Comparison of ENCODE assay signal across 18 cellular contexts in genomic region chr1:228833911-228834631, GRCh38.
DNase-seq lines count a peak whose midpoint lies in the region; ATAC-seq and TF ChIP-seq lines count a peak whose summit lies in the region.
"Had no signal": no experiment of that assay in that cellular context is flagged by ENCODE, and none has a peak within 500 bp of the region (broad histone marks: within the 10 kb centered on the region; RNA-seq: fewer than 3 reads in every experiment).

No MANE protein-coding gene starts in this region.

- no peaks in the 10 kb centered on the region for H3K79me2 ChIP-seq in GM23338 (replicated peaks; ENCODE audit: insufficient read depth)

- no peak overlapping the region for H3K4me2 ChIP-seq in GM23338

- H3K27me3 Mint-ChIP-seq in GM23338 (ENCODE audit: insufficient read depth, low read depth, poor library complexity): peaks cover 2% of the 10 kb centered on the region
- H3K27me3 Mint-ChIP-seq in activated T-helper 17 cell treated with anti-CD3 and anti-CD28 coated beads, Interleukin-2, amount 50 U/mL, for 72 hours: peaks cover 5% of the 10 kb centered on the region
- peaks cover 25% of the 10 kb centered on the region for H3K27me3 Mint-ChIP-seq in activated CD4-positive, alpha-beta memory T cell treated with anti-CD3 and anti-CD28 coated beads, Interleukin-2, amount 10 ng/mL, durations not matched to agents 7 days and 5 days

- H3K36me3 Mint-ChIP-seq in GM23338 (ENCODE audit: low read depth): no peaks in the 10 kb centered on the region
- H3K36me3 Mint-ChIP-seq in activated T-helper 17 cell treated with anti-CD3 and anti-CD28 coated beads, Interleukin-2, amount 50 U/mL, for 72 hours (ENCODE audit: low read depth): no peaks in the 10 kb centered on the region
- H3K36me3 Mint-ChIP-seq in activated CD4-positive, alpha-beta memory T cell treated with anti-CD3 and anti-CD28 coated beads, Interleukin-2, amount 10 ng/mL, durations not matched to agents 7 days and 5 days (ENCODE audit: low read depth): no peaks in the 10 kb centered on the region
- H3K36me3 Mint-ChIP-seq: CD14-positive monocyte had no signal

- H3F3A ChIP-seq in GM23338 (replicated peaks; ENCODE audit: low read depth): no peaks in the 10 kb centered on the region

- no peak overlapping the region for H3K4me3 ChIP-seq in GM23338
- H3K4me3 ChIP-seq: adrenal gland, right lobe of liver had no signal

- 0 out of 2 replicates have a peak, but pooled peaks cover 7% of the 10 kb centered on the region for H3K4me1 ChIP-seq in GM23338 (ENCODE audit: insufficient read depth)

- H3K9me3 Mint-ChIP-seq in GM23338: no peaks in the 10 kb centered on the region
- no peaks in the 10 kb centered on the region for H3K9me3 Mint-ChIP-seq in activated T-helper 17 cell treated with anti-CD3 and anti-CD28 coated beads, Interleukin-2, amount 50 U/mL, for 72 hours
- no peaks in the 10 kb centered on the region for H3K9me3 Mint-ChIP-seq in activated CD4-positive, alpha-beta memory T cell treated with anti-CD3 and anti-CD28 coated beads, Interleukin-2, amount 10 ng/mL, durations not matched to agents 7 days and 5 days
- H3K9me3 Mint-ChIP-seq: activated T-cell treated with anti-CD3 and anti-CD28 coated beads, Interleukin-2, amount 50 U/mL, for 24 hours had no signal

- H3K4me1 Mint-ChIP-seq in GM23338: peaks cover 11% of the 10 kb centered on the region
- peaks cover 6% of the 10 kb centered on the region for H3K4me1 Mint-ChIP-seq in activated T-helper 17 cell treated with anti-CD3 and anti-CD28 coated beads, Interleukin-2, amount 50 U/mL, for 72 hours
- H3K4me1 Mint-ChIP-seq in activated CD4-positive, alpha-beta memory T cell treated with anti-CD3 and anti-CD28 coated beads, Interleukin-2, amount 10 ng/mL, durations not matched to agents 7 days and 5 days: peaks cover 30% of the 10 kb centered on the region

- H3K27me3 ChIP-seq in GM23338 (ENCODE audit: insufficient read depth): no peaks in the 10 kb centered on the region
- H3K27me3 ChIP-seq: adrenal gland, right lobe of liver had no signal

- no peak for TF ChIP-seq CTCF in GM23338 (conservative IDR thresholded peaks at IDR 0.05; ENCODE audit: low read depth in 2 of 2)

- no peaks in the 10 kb centered on the region for H3K9me2 ChIP-seq in GM23338 (ENCODE audit: insufficient read depth)

- no peak for DNase-seq in GM23338 (ENCODE audit: low spot score)
- peak; percentile 63 for DNase-seq in left kidney (ENCODE audit: low read depth, low spot score)
- DNase-seq in superior temporal gyrus (ENCODE audit: extremely low spot score): peak; percentile 39
- no peak for DNase-seq in activated CD4-positive, alpha-beta memory T cell treated with anti-CD3 and anti-CD28 coated beads, Interleukin-2, amount 10 ng/mL, durations not matched to agents 7 days and 5 days
- DNase-seq in SHP77 (lab: John Stamatoyannopoulos, UW): no peak
- no peak for DNase-seq in activated CD4-positive, CD25-positive, alpha-beta regulatory T cell treated with anti-CD3 and anti-CD28 coated beads, Interleukin-2, amount 50 U/mL, for 72 hours
- DNase-seq: activated naive CD4-positive, alpha-beta T cell; activated T-cell treated with anti-CD3 and anti-CD28 coated beads, Interleukin-2, amount 50 U/mL, for 24 hours; EL; KBM-7; left ventricle myocardium superior; NCI-H1436; NCI-H524; right lobe of liver had no signal

- peak; percentile 20; the same call in 2 of the 3 replicates for ATAC-seq in GM23338
- peak; percentile 17 for ATAC-seq in activated T-helper 17 cell treated with anti-CD3 and anti-CD28 coated beads, Interleukin-2, amount 50 U/mL, for 72 hours (replicated peaks)
- ATAC-seq: activated CD4-positive, CD25-positive, alpha-beta regulatory T cell treated with anti-CD3 and anti-CD28 coated beads, Interleukin-2, amount 50 U/mL, for 24 hours; left ventricle myocardium superior; right lobe of liver had no signal

- no peak overlapping the region for H3K27ac Mint-ChIP-seq in GM23338
- H3K27ac Mint-ChIP-seq in activated T-helper 17 cell treated with anti-CD3 and anti-CD28 coated beads, Interleukin-2, amount 50 U/mL, for 72 hours: no peak overlapping the region
- H3K27ac Mint-ChIP-seq in activated CD4-positive, alpha-beta memory T cell treated with anti-CD3 and anti-CD28 coated beads, Interleukin-2, amount 10 ng/mL, durations not matched to agents 7 days and 5 days: no peak overlapping the region
- H3K27ac Mint-ChIP-seq: activated T-cell treated with anti-CD3 and anti-CD28 coated beads, Interleukin-2, amount 50 U/mL, for 24 hours had no signal

- POLR2A ChIA-PET in activated CD4-positive, alpha-beta memory T cell treated with anti-CD3 and anti-CD28 coated beads, Interleukin-2, amount 10 ng/mL, durations not matched to agents 7 days and 5 days (lab: Charles Lee): interaction anchor here (1.5 kb wide), 1 partner anchor 14 kb away, joined by 4 read pairs; no protein-coding TSS in a partner anchor

- H4K20me1 ChIP-seq in GM23338 (replicated peaks; ENCODE audit: insufficient read depth): no peaks in the 10 kb centered on the region

- H3K27ac ChIP-seq in GM23338 (ENCODE audit: low read depth): no peak overlapping the region
- H3K27ac ChIP-seq: adrenal gland, right lobe of liver had no signal

- CTCF ChIA-PET in activated CD4-positive, alpha-beta memory T cell treated with anti-CD3 and anti-CD28 coated beads, Interleukin-2, amount 10 ng/mL, durations not matched to agents 7 days and 5 days (lab: Charles Lee): interaction anchor here (0.8 kb wide), 1 partner anchor 14 kb away, joined by 3 read pairs; no protein-coding TSS in a partner anchor

- H3K4me3 Mint-ChIP-seq in GM23338: no peak overlapping the region
- no peak overlapping the region for H3K4me3 Mint-ChIP-seq in activated T-helper 17 cell treated with anti-CD3 and anti-CD28 coated beads, Interleukin-2, amount 50 U/mL, for 72 hours
- H3K4me3 Mint-ChIP-seq in activated CD4-positive, alpha-beta memory T cell treated with anti-CD3 and anti-CD28 coated beads, Interleukin-2, amount 10 ng/mL, durations not matched to agents 7 days and 5 days: no peak overlapping the region
- H3K4me3 Mint-ChIP-seq: activated T-cell treated with anti-CD3 and anti-CD28 coated beads, Interleukin-2, amount 50 U/mL, for 24 hours; CD14-positive monocyte had no signal

- H3K36me3 ChIP-seq in GM23338 (ENCODE audit: insufficient read depth): no peaks in the 10 kb centered on the region
- H3K36me3 ChIP-seq: adrenal gland, right lobe of liver had no signal

- H2AFZ ChIP-seq in GM23338: peak overlapping the region; percentile 80; the same call in 1 of the 2 replicates

TF ChIP-seq in GM23338, 12 proteins besides CTCF, POLR2A, EP300 and RAD21 (continues in another document):
- TF ChIP-seq JUNB (IDR thresholded peaks at IDR 0.05; ENCODE audit: unreplicated experiment) (no peak), STAT1 (IDR thresholded peaks at IDR 0.05; ENCODE audit: unreplicated experiment) (no peak)

Comparison
In these comparisons a context has a peak if more than half of its experiments do, and no peak if none do; other contexts are left out.
1. DNase-seq: peak in left kidney (single experiment) and superior temporal gyrus (single experiment); none in GM23338 (single experiment), activated CD4-positive, alpha-beta memory T cell treated with anti-CD3 and anti-CD28 coated beads, Interleukin-2, amount 10 ng/mL, durations not matched to agents 7 days and 5 days (single experiment), SHP77 (0 of 2) and activated CD4-positive, CD25-positive, alpha-beta regulatory T cell treated with anti-CD3 and anti-CD28 coated beads, Interleukin-2, amount 50 U/mL, for 72 hours (single experiment).